13 cellular contexts compared by ENCODE assay signal in genomic region chr2:168165418-168165817, GRCh38.
DNase-seq lines count a peak whose midpoint lies in the region; ATAC-seq and TF ChIP-seq lines count a peak whose summit lies in the region.
"Had no signal": no experiment of that assay in that cellular context is flagged by ENCODE, and none has a peak within 500 bp of the region (broad histone marks: within the 10 kb centered on the region; RNA-seq: fewer than 3 reads in every experiment).

No MANE protein-coding gene starts in this region.

- TF ChIP-seq CTCF in AG10803 (conservative IDR thresholded peaks at IDR 0.05; ENCODE audit: low read length): no peak
- no peak for TF ChIP-seq CTCF in H9 (conservative IDR thresholded peaks at IDR 0.05)
- no peak for TF ChIP-seq CTCF in brain (conservative IDR thresholded peaks at IDR 0.05)

- H3K9me3 Mint-ChIP-seq in H9 (no peaks in the 10 kb centered on the region), brain (no peaks in the 10 kb centered on the region)
- no peaks in the 10 kb centered on the region for H3K9me3 Mint-ChIP-seq in CD4-positive, alpha-beta memory T cell
- no peaks in the 10 kb centered on the region for H3K9me3 Mint-ChIP-seq in stimulated activated effector memory CD8-positive, alpha-beta T cell treated with anti-CD3 and anti-CD28 coated beads, Interleukin-12 subunit alpha, Interleukin-12 subunit beta, amount 100 ng/mL, for 72 hours
- H3K9me3 Mint-ChIP-seq: neural crest cell had no signal

- H3K9ac ChIP-seq in H9 (ENCODE audit: extremely low read depth, insufficient read length, low read length): no peak overlapping the region

- H3K4me1 Mint-ChIP-seq in H9: peaks cover 29 to 40% of the 10 kb centered on the region in 2 experiments
- peaks cover 60% of the 10 kb centered on the region for H3K4me1 Mint-ChIP-seq in brain
- peaks cover 27 to 50% (median 33%) of the 10 kb centered on the region in 4 donors for H3K4me1 Mint-ChIP-seq in CD4-positive, alpha-beta memory T cell
- peaks cover 40% of the 10 kb centered on the region for H3K4me1 Mint-ChIP-seq in stimulated activated effector memory CD8-positive, alpha-beta T cell treated with anti-CD3 and anti-CD28 coated beads, Interleukin-12 subunit alpha, Interleukin-12 subunit beta, amount 100 ng/mL, for 72 hours

- POLR2A ChIA-PET in CD4-positive, alpha-beta memory T cell (lab: Charles Lee; ENCODE audit: partially characterized antibody): no interaction called here

- no peak overlapping the region for H2BK15ac ChIP-seq in H9 (ENCODE audit: low read depth, low read length)

- no peak overlapping the region for H3K4me3 ChIP-seq in AG10803 (ENCODE audit: low read length)
- no peak overlapping the region for H3K4me3 ChIP-seq in CD4-positive, alpha-beta memory T cell (ENCODE audit: low read length in 2 of 2)
- H3K4me3 ChIP-seq: cardiac muscle cell had no signal

- no peak overlapping the region for H2AFZ ChIP-seq in H9 (ENCODE audit: low read length)

- H3K9me3 ChIP-seq in H9 (ENCODE audit: control insufficient read depth, low read depth, low read length): no peaks in the 10 kb centered on the region
- no peaks in the 10 kb centered on the region for H3K9me3 ChIP-seq in CD4-positive, alpha-beta memory T cell (ENCODE audit: control insufficient read depth in 1 of 2, low read length in 2 of 2)

- no peak overlapping the region for H3K4me2 ChIP-seq in H9 (ENCODE audit: insufficient read depth, insufficient read length, low read length)

- no peaks in the 10 kb centered on the region for H3K79me1 ChIP-seq in H9 (ENCODE audit: insufficient read depth, low read depth, low read length, poor library complexity, severe bottlenecking)

- peaks cover 4% of the 10 kb centered on the region for H3K36me3 ChIP-seq in CD4-positive, alpha-beta memory T cell (ENCODE audit: insufficient read depth, low read length)

- H3K36me3 Mint-ChIP-seq in H9 (ENCODE audit: insufficient read depth in 1 of 3, low read depth in 3 of 3) (peaks cover 0 to 10% (median 7%) of the 10 kb centered on the region in 3 experiments; a peak in 3 of 7 replicates), brain (peaks cover 75% of the 10 kb centered on the region)
- peaks cover 33 to 42% of the 10 kb centered on the region in 2 donors for H3K36me3 Mint-ChIP-seq in CD4-positive, alpha-beta memory T cell
- H3K36me3 Mint-ChIP-seq in stimulated activated effector memory CD8-positive, alpha-beta T cell treated with anti-CD3 and anti-CD28 coated beads, Interleukin-12 subunit alpha, Interleukin-12 subunit beta, amount 100 ng/mL, for 72 hours: peaks cover 38% of the 10 kb centered on the region

- H3K27ac ChIP-seq in H9 (ENCODE audit: insufficient read length, low read depth, low read length) (no peak overlapping the region), layer of hippocampus (ENCODE audit: low read depth, low read length) (peak overlapping the region; percentile 24)
- H3K27ac ChIP-seq in CD4-positive, alpha-beta memory T cell (ENCODE audit: low read depth, low read length): no peak overlapping the region

- no peak overlapping the region for H4K91ac ChIP-seq in H9 (ENCODE audit: insufficient read length, low read depth, low read length)

- DNase-seq in AG10803 (ENCODE audit: low read depth) (peak; percentile 59), H9 (no peak), KG1 (lab: John Stamatoyannopoulos, UW) (no peak)
- no peak for DNase-seq in CD4-positive, alpha-beta memory T cell
- DNase-seq in stimulated activated effector memory CD8-positive, alpha-beta T cell treated with anti-CD3 and anti-CD28 coated beads, Interleukin-12 subunit alpha, Interleukin-12 subunit beta, amount 100 ng/mL, for 72 hours (ENCODE audit: low spot score in 2 of 2): no peak
- DNase-seq: NCI-H1105, T-helper 2 cell had no signal

- H3K27ac Mint-ChIP-seq in H9 (peak overlapping the region in 2 of 3 experiments; percentile 26 to 87; a peak in 4 of 7 replicates), brain (peak overlapping the region in 3 of 5 experiments; percentile 83 to 92 (median 85))
- H3K27ac Mint-ChIP-seq in CD4-positive, alpha-beta memory T cell: peak overlapping the region in 1 of 7 donors; percentile 3
- no peak overlapping the region for H3K27ac Mint-ChIP-seq in stimulated activated effector memory CD8-positive, alpha-beta T cell treated with anti-CD3 and anti-CD28 coated beads, Interleukin-12 subunit alpha, Interleukin-12 subunit beta, amount 100 ng/mL, for 72 hours

- WGBS in H9 (ENCODE audit: extremely low coverage, insufficient read length, low lambda C conversion rate): no CpG with 5 or more reads among the region's 3 CpGs

- H3T11ph ChIP-seq in H9 (ENCODE audit: low read length): no peak overlapping the region

- no peaks in the 10 kb centered on the region for H3K23me2 ChIP-seq in H9 (ENCODE audit: insufficient read length, low read depth, low read length, poor library complexity, severe bottlenecking)

- no peak overlapping the region for H2AK5ac ChIP-seq in H9 (ENCODE audit: insufficient read length, low read length)

- no peak overlapping the region for H3K23ac ChIP-seq in H9 (ENCODE audit: insufficient read length, low read depth, low read length)

- H3K79me2 ChIP-seq in H9 (ENCODE audit: insufficient read depth, low read length): peaks cover 2% of the 10 kb centered on the region; the same call in 1 of the 2 replicates

- H3K27me3 Mint-ChIP-seq in H9 (ENCODE audit: low read depth) (no peaks in the 10 kb centered on the region), brain (no peaks in the 10 kb centered on the region)
- no peaks in the 10 kb centered on the region for H3K27me3 Mint-ChIP-seq in CD4-positive, alpha-beta memory T cell

- H3K4me3 Mint-ChIP-seq in H9 (no peak overlapping the region), brain (peak overlapping the region in 3 of 5 experiments; percentile 7 to 46 (median 40))
- H3K4me3 Mint-ChIP-seq in CD4-positive, alpha-beta memory T cell: no peak overlapping the region
- no peak overlapping the region for H3K4me3 Mint-ChIP-seq in stimulated activated effector memory CD8-positive, alpha-beta T cell treated with anti-CD3 and anti-CD28 coated beads, Interleukin-12 subunit alpha, Interleukin-12 subunit beta, amount 100 ng/mL, for 72 hours
- H3K4me3 Mint-ChIP-seq: neural crest cell had no signal

- peaks cover 2% of the 10 kb centered on the region; the same call in 1 of the 2 replicates for H3K4me1 ChIP-seq in H9 (ENCODE audit: insufficient read depth, low read length)
- H3K4me1 ChIP-seq in CD4-positive, alpha-beta memory T cell (ENCODE audit: insufficient read depth, low read length): no peaks in the 10 kb centered on the region

- H4K8ac ChIP-seq in H9 (replicated peaks; ENCODE audit: insufficient read length, low read depth, low read length): no peak overlapping the region

- H2BK12ac ChIP-seq in H9 (ENCODE audit: insufficient read length, low read depth, low read length): no peak overlapping the region

- CTCF ChIA-PET in CD4-positive, alpha-beta memory T cell (lab: Charles Lee; ENCODE audit: partially characterized antibody): interaction anchor here (1.0 to 1.1 kb wide), 2 partner anchors 46 to 171 kb away, joined by 3 read pairs; no protein-coding TSS in a partner anchor

- ATAC-seq in stimulated activated effector memory CD8-positive, alpha-beta T cell treated with anti-CD3 and anti-CD28 coated beads, Interleukin-12 subunit alpha, Interleukin-12 subunit beta, amount 100 ng/mL, for 72 hours: no peak
- ATAC-seq in HG03159 (IDR thresholded peaks at IDR 0.05; ENCODE audit: unreplicated experiment): no peak
- ATAC-seq: esophagus mucosa had no signal

- no peak overlapping the region for H3K4ac ChIP-seq in H9 (ENCODE audit: low read depth, low read length)

- intact Hi-C loops in CD4-positive, alpha-beta memory T cell (cut with micrococcal nuclease): no loop called here

- no peak overlapping the region for H4K5ac ChIP-seq in H9 (ENCODE audit: insufficient read length, low read depth, low read length)

- no peak overlapping the region for H3K18ac ChIP-seq in H9 (ENCODE audit: insufficient read length, low read depth, low read length)

- no peak overlapping the region for H2BK20ac ChIP-seq in H9 (ENCODE audit: low read depth, low read length, poor library complexity, severe bottlenecking)

- no peaks in the 10 kb centered on the region for H4K20me1 ChIP-seq in H9 (ENCODE audit: control insufficient read depth, insufficient read depth, insufficient read length)

- no peak overlapping the region for H3K56ac ChIP-seq in H9 (ENCODE audit: insufficient read length, low read depth, low read length)

- H2BK120ac ChIP-seq in H9 (ENCODE audit: low read depth, low read length, poor library complexity, severe bottlenecking): no peak overlapping the region

- H3K14ac ChIP-seq in H9 (ENCODE audit: insufficient read depth, low read length): no peak overlapping the region

- H2BK5ac ChIP-seq in H9 (ENCODE audit: insufficient read length, low read length): no peak overlapping the region

- H3K27me3 ChIP-seq in H9 (ENCODE audit: insufficient read depth, low read length) (no peaks in the 10 kb centered on the region), layer of hippocampus (ENCODE audit: control insufficient read depth, insufficient read depth, low read length) (no peaks in the 10 kb centered on the region)
- H3K27me3 ChIP-seq in CD4-positive, alpha-beta memory T cell (ENCODE audit: insufficient read depth, low read length): no peaks in the 10 kb centered on the region
- H3K27me3 ChIP-seq: cardiac muscle cell had no signal

Comparison
In these comparisons a context has a peak if more than half of its experiments do, and no peak if none do; other contexts are left out.
1. H3K4me3 Mint-ChIP-seq: peak in brain (3 of 5); none in H9 (0 of 2), CD4-positive, alpha-beta memory T cell (0 of 8) and stimulated activated effector memory CD8-positive, alpha-beta T cell treated with anti-CD3 and anti-CD28 coated beads, Interleukin-12 subunit alpha, Interleukin-12 subunit beta, amount 100 ng/mL, for 72 hours (single experiment).